In genomic region chr20:62220666-62221568, GRCh38 we compare ENCODE assay signal across 10 cellular contexts. TPM values are rescaled to one million over a fixed set of nuclear protein-coding genes. Genes with fewer than 3 reads are reported as not detected.
DNase-seq lines count a peak whose midpoint lies in the region; ATAC-seq and TF ChIP-seq lines count a peak whose summit lies in the region.
"Had no signal": no experiment of that assay in that cellular context is flagged by ENCODE, and none has a peak within 500 bp of the region (broad histone marks: within the 10 kb centered on the region; RNA-seq: fewer than 3 reads in every experiment).

No MANE protein-coding gene starts in this region.

- H2BK15ac ChIP-seq in mesenchymal stem cell (ENCODE audit: low read depth, poor library complexity, severe bottlenecking): no peak overlapping the region

- no peak overlapping the region for H3K18ac ChIP-seq in mesenchymal stem cell (ENCODE audit: low read depth in 1 of 2, low read length in 2 of 2)

- no peak overlapping the region for H2BK5ac ChIP-seq in mesenchymal stem cell (ENCODE audit: low read depth, low read length, poor library complexity, severe bottlenecking)

- H3K4ac ChIP-seq in mesenchymal stem cell (ENCODE audit: low read depth in 1 of 2, low read length in 2 of 2): no peak overlapping the region

- no peak overlapping the region; the same call in 1 of the 2 replicates for H2AFZ ChIP-seq in GM23338
- H2AFZ ChIP-seq in mesenchymal stem cell (ENCODE audit: low read depth, low read length): no peak overlapping the region

- no peaks in the 10 kb centered on the region; the same call in 1 of the 2 replicates for H4K20me1 ChIP-seq in GM23338 (replicated peaks; ENCODE audit: insufficient read depth)

- no peaks in the 10 kb centered on the region for H3K79me1 ChIP-seq in mesenchymal stem cell (replicated peaks; ENCODE audit: low read length, poor library complexity, severe bottlenecking)

- H3K23ac ChIP-seq in mesenchymal stem cell (ENCODE audit: low read length in 2 of 2): peak overlapping the region; percentile 7 to 63

- H3K27ac Mint-ChIP-seq in GM23338: no peak overlapping the region
- H3K27ac Mint-ChIP-seq in activated T-helper 1 cell treated with anti-CD3 and anti-CD28 coated beads, Interleukin-12 subunit alpha, Interleukin-12 subunit beta, Interleukin-2, Interleukin-4 antibody, amounts not matched to agents 30 ng/mL and 10 ng/mL and 1 ng/mL, durations not matched to agents 14 hours and 24 hours and 36 hours: no peak overlapping the region
- H3K27ac Mint-ChIP-seq: T-helper 2 cell treated with Interferon-gamma antibody and Interleukin-4, amounts not matched to agents 5 μg/mL and 100 μg/mL, for 36 hours had no signal

- H3K4me1 ChIP-seq in GM23338 (ENCODE audit: insufficient read depth) (peaks cover 12% of the 10 kb centered on the region), mesenchymal stem cell (ENCODE audit: control insufficient read depth, insufficient read depth, low read depth, low read length) (peaks cover 28% of the 10 kb centered on the region)

- H3K27ac ChIP-seq in GM23338 (ENCODE audit: low read depth) (no peak overlapping the region), mesenchymal stem cell (ENCODE audit: low read length, poor library complexity, severe bottlenecking) (no peak overlapping the region)
- H3K27ac ChIP-seq: 22Rv1 had no signal

- H3K36me3 Mint-ChIP-seq in GM23338 (ENCODE audit: low read depth): no peaks in the 10 kb centered on the region; the same call in 2 of the 3 replicates
- no peaks in the 10 kb centered on the region for H3K36me3 Mint-ChIP-seq in activated T-helper 1 cell treated with anti-CD3 and anti-CD28 coated beads, Interleukin-12 subunit alpha, Interleukin-12 subunit beta, Interleukin-2, Interleukin-4 antibody, amounts not matched to agents 30 ng/mL and 10 ng/mL and 1 ng/mL, durations not matched to agents 14 hours and 24 hours and 36 hours (ENCODE audit: low read depth)

- peaks cover 33% of the 10 kb centered on the region for H3K27me3 Mint-ChIP-seq in GM23338 (ENCODE audit: insufficient read depth, low read depth, poor library complexity)
- H3K27me3 Mint-ChIP-seq in activated T-helper 1 cell treated with anti-CD3 and anti-CD28 coated beads, Interleukin-12 subunit alpha, Interleukin-12 subunit beta, Interleukin-2, Interleukin-4 antibody, amounts not matched to agents 30 ng/mL and 10 ng/mL and 1 ng/mL, durations not matched to agents 14 hours and 24 hours and 36 hours (ENCODE audit: insufficient read depth): peaks cover 19% of the 10 kb centered on the region

- peaks cover 41% of the 10 kb centered on the region for H3K27me3 ChIP-seq in GM23338 (ENCODE audit: insufficient read depth)
- H3K27me3 ChIP-seq in mesenchymal stem cell (ENCODE audit: control insufficient read depth in 1 of 2, insufficient read depth in 1 of 2, low read length in 2 of 2): peaks cover 84 to 90% of the 10 kb centered on the region in 2 experiments

- H3F3A ChIP-seq in GM23338 (replicated peaks; ENCODE audit: low read depth): no peaks in the 10 kb centered on the region

- H3K14ac ChIP-seq in mesenchymal stem cell (ENCODE audit: low read length in 2 of 2): no peak overlapping the region

- H3K36me3 ChIP-seq in GM23338 (ENCODE audit: insufficient read depth) (no peaks in the 10 kb centered on the region), mesenchymal stem cell (ENCODE audit: control insufficient read depth in 1 of 2, insufficient read depth in 2 of 2, low read depth in 1 of 2, low read length in 2 of 2) (no peaks in the 10 kb centered on the region)

- no peak overlapping the region for H4K8ac ChIP-seq in mesenchymal stem cell (ENCODE audit: low read length)

- H2AK5ac ChIP-seq in mesenchymal stem cell (ENCODE audit: low read length, severe bottlenecking): no peak overlapping the region

- H3K9me3 Mint-ChIP-seq in GM23338: no peaks in the 10 kb centered on the region
- no peaks in the 10 kb centered on the region for H3K9me3 Mint-ChIP-seq in activated T-helper 1 cell treated with anti-CD3 and anti-CD28 coated beads, Interleukin-12 subunit alpha, Interleukin-12 subunit beta, Interleukin-2, Interleukin-4 antibody, amounts not matched to agents 30 ng/mL and 10 ng/mL and 1 ng/mL, durations not matched to agents 14 hours and 24 hours and 36 hours
- H3K9me3 Mint-ChIP-seq: T-helper 2 cell treated with Interferon-gamma antibody and Interleukin-4, amounts not matched to agents 5 μg/mL and 100 μg/mL, for 36 hours had no signal

- 8% methylated on average over 39 of the region's 46 CpGs for WGBS in mesenchymal stem cell

- no peaks in the 10 kb centered on the region for H3K79me2 ChIP-seq in GM23338 (replicated peaks; ENCODE audit: insufficient read depth)

- H3K4me2 ChIP-seq in GM23338 (peak overlapping the region; percentile 92), mesenchymal stem cell (ENCODE audit: low read length, poor library complexity, severe bottlenecking) (peak overlapping the region; percentile 62)

- no peak overlapping the region for H4K91ac ChIP-seq in mesenchymal stem cell (ENCODE audit: low read length)

- H3K9me3 ChIP-seq in mesenchymal stem cell (ENCODE audit: control insufficient read depth, low read length): no peaks in the 10 kb centered on the region

- H3K4me3 Mint-ChIP-seq in GM23338: peak overlapping the region; percentile 72
- peak overlapping the region; percentile 11 for H3K4me3 Mint-ChIP-seq in activated T-helper 1 cell treated with anti-CD3 and anti-CD28 coated beads, Interleukin-12 subunit alpha, Interleukin-12 subunit beta, Interleukin-2, Interleukin-4 antibody, amounts not matched to agents 30 ng/mL and 10 ng/mL and 1 ng/mL, durations not matched to agents 14 hours and 24 hours and 36 hours
- H3K4me3 Mint-ChIP-seq: T-helper 2 cell treated with Interferon-gamma antibody and Interleukin-4, amounts not matched to agents 5 μg/mL and 100 μg/mL, for 36 hours had no signal

- TF ChIP-seq CTCF in GM23338 (conservative IDR thresholded peaks at IDR 0.05; ENCODE audit: low read depth in 2 of 2): 0 out of 4 replicates have a peak, but pooled peaks of 1 of the 2 experiments have one; percentile 18

- no peak overlapping the region for H3K9ac ChIP-seq in mesenchymal stem cell (ENCODE audit: low read length)

- no peak overlapping the region for H2BK120ac ChIP-seq in mesenchymal stem cell (ENCODE audit: low read depth, low read length)

- intact Hi-C loops in activated T-helper 1 cell treated with anti-CD3 and anti-CD28 coated beads, Interleukin-12 subunit alpha, Interleukin-12 subunit beta, Interleukin-2, Interleukin-4 antibody, amounts not matched to agents 30 ng/mL and 10 ng/mL and 1 ng/mL, durations not matched to agents 14 hours and 24 hours and 36 hours (cut with micrococcal nuclease): loop anchor here (1.0 kb wide), 1 partner anchor 17 kb away; the partner anchor contains the start of gene OSBPL2

- no peaks in the 10 kb centered on the region for H3K9me2 ChIP-seq in GM23338 (ENCODE audit: insufficient read depth)

- DNase-seq in DMS53 (lab: John Stamatoyannopoulos, UW) (peak; percentile 60), DMS53 treated with DMSO at 0.1 percent for 48 hours (lab: John Stamatoyannopoulos, UW; ENCODE audit: unreplicated experiment) (no peak), GM23338 (ENCODE audit: low spot score) (peak; percentile 73), mesenchymal stem cell (no peak), activated gamma-delta T cell (lab: John Stamatoyannopoulos, UW) (no peak)
- no peak for DNase-seq in activated T-helper 1 cell treated with anti-CD3 and anti-CD28 coated beads, Interleukin-12 subunit alpha, Interleukin-12 subunit beta, Interleukin-2, Interleukin-4 antibody, amounts not matched to agents 30 ng/mL and 10 ng/mL and 1 ng/mL, durations not matched to agents 14 hours and 24 hours and 36 hours (ENCODE audit: low spot score)
- no peak for DNase-seq in activated CD4-positive, alpha-beta T cell treated with anti-CD3 and anti-CD28 coated beads for 4 hours

- peaks cover 17% of the 10 kb centered on the region for H3K4me1 Mint-ChIP-seq in GM23338
- H3K4me1 Mint-ChIP-seq in activated T-helper 1 cell treated with anti-CD3 and anti-CD28 coated beads, Interleukin-12 subunit alpha, Interleukin-12 subunit beta, Interleukin-2, Interleukin-4 antibody, amounts not matched to agents 30 ng/mL and 10 ng/mL and 1 ng/mL, durations not matched to agents 14 hours and 24 hours and 36 hours (ENCODE audit: low read depth): no peaks in the 10 kb centered on the region

- ATAC-seq in GM23338 (peak; percentile 29), GM18867 (IDR thresholded peaks at IDR 0.05; ENCODE audit: unreplicated experiment) (no peak)

- peak overlapping the region; percentile 62 for H3K4me3 ChIP-seq in GM23338
- H3K4me3 ChIP-seq in mesenchymal stem cell (ENCODE audit: insufficient read depth in 1 of 2, low read depth in 1 of 2, low read length in 2 of 2): peak overlapping the region in 1 of 2 experiments; percentile 20

- no peak overlapping the region for H2BK12ac ChIP-seq in mesenchymal stem cell (ENCODE audit: low read length in 2 of 2)

RNA-seq across cellular contexts. Expression of gene HRH3, which starts 0.8 kb away (rescaled TPM):
- total RNA-seq in GM23338 (2014; rRNA removed; shearing (Covaris generic)): 2.9 and 5.2 TPM in 2 replicates
- 1.5 and 2.0 TPM in 2 replicates for polyA plus RNA-seq in GM23338 (2016; fragmentation: Nextera tagmentation; extraction: Ambion mirVana)
- total RNA-seq in activated T-helper 1 cell treated with anti-CD3 and anti-CD28 coated beads, Interleukin-12 subunit alpha, Interleukin-12 subunit beta, Interleukin-2, Interleukin-4 antibody, amounts not matched to agents 30 ng/mL and 10 ng/mL and 1 ng/mL, durations not matched to agents 14 hours and 24 hours and 36 hours: not detected in 2 replicates
- not detected for polyA plus RNA-seq in mesenchymal stem cell (2013, experiment 1 of 2)
- not detected for polyA plus RNA-seq in mesenchymal stem cell (2013, experiment 2 of 2)

RNA-seq across cellular contexts. Expression of gene OSBPL2, which starts 17.4 kb away (rescaled TPM):
- total RNA-seq in GM23338 (2014; rRNA removed; shearing (Covaris generic)): 24.2 and 31.2 TPM in 2 replicates
- polyA plus RNA-seq in GM23338 (2016; fragmentation: Nextera tagmentation; extraction: Ambion mirVana): 16.6 and 19.4 TPM in 2 replicates
- total RNA-seq in activated T-helper 1 cell treated with anti-CD3 and anti-CD28 coated beads, Interleukin-12 subunit alpha, Interleukin-12 subunit beta, Interleukin-2, Interleukin-4 antibody, amounts not matched to agents 30 ng/mL and 10 ng/mL and 1 ng/mL, durations not matched to agents 14 hours and 24 hours and 36 hours: 27.0 and 31.6 TPM in 2 replicates
- polyA plus RNA-seq in mesenchymal stem cell (2013, experiment 1 of 2): 22.3 TPM
- polyA plus RNA-seq in mesenchymal stem cell (2013, experiment 2 of 2): 22.7 TPM

RNA-seq across cellular contexts. Expression of gene MTG2, which starts 38.1 kb away (rescaled TPM):
- 11.3 and 13.6 TPM in 2 replicates for total RNA-seq in GM23338 (2014; rRNA removed; shearing (Covaris generic))
- 11.7 and 15.4 TPM in 2 replicates for polyA plus RNA-seq in GM23338 (2016; fragmentation: Nextera tagmentation; extraction: Ambion mirVana)
- 45.4 and 46.3 TPM in 2 replicates for total RNA-seq in activated T-helper 1 cell treated with anti-CD3 and anti-CD28 coated beads, Interleukin-12 subunit alpha, Interleukin-12 subunit beta, Interleukin-2, Interleukin-4 antibody, amounts not matched to agents 30 ng/mL and 10 ng/mL and 1 ng/mL, durations not matched to agents 14 hours and 24 hours and 36 hours
- 27.8 TPM for polyA plus RNA-seq in mesenchymal stem cell (2013, experiment 1 of 2)
- polyA plus RNA-seq in mesenchymal stem cell (2013, experiment 2 of 2): 26.3 TPM

Comparison
In these comparisons a context has a peak if more than half of its experiments do, and no peak if none do; other contexts are left out.
1. DNase-seq: peak in DMS53 (single experiment) and GM23338 (single experiment); none in DMS53 treated with DMSO at 0.1 percent for 48 hours (single experiment), activated T-helper 1 cell treated with anti-CD3 and anti-CD28 coated beads, Interleukin-12 subunit alpha, Interleukin-12 subunit beta, Interleukin-2, Interleukin-4 antibody, amounts not matched to agents 30 ng/mL and 10 ng/mL and 1 ng/mL, durations not matched to agents 14 hours and 24 hours and 36 hours (single experiment), mesenchymal stem cell (single experiment), activated gamma-delta T cell (single experiment) and activated CD4-positive, alpha-beta T cell treated with anti-CD3 and anti-CD28 coated beads for 4 hours (0 of 2).